In the genomic region with DNA sequence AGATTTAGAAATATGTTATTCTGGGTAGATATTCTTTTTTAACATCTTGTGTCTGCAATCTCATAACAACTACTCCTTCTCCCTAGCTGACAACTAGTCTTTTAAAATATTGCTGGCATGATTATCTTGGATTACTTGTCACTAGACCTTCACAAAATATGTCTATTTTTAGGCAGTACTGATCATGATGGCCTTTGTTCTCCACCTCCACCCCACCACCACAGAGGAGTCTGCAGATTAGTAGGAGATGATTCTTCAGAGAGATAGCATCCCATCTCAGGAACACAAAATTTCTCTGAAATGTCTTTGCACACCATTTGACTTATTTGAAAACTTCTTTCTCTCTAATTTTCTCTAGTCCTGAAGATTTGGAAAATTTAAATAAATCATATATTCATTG, we compare ENCODE assay signal across 21 cellular contexts.
DNase-seq lines count a peak whose midpoint lies in the region; ATAC-seq, FAIRE-seq and TF ChIP-seq lines count a peak whose summit lies in the region.
"Had no signal": no experiment of that assay in that cellular context is flagged by ENCODE, and none has a peak within 500 bp of the region (broad histone marks: within the 10 kb centered on the region; RNA-seq: fewer than 3 reads in every experiment).

No MANE protein-coding gene starts in this region.

- no peak for TF ChIP-seq POLR2A in right lobe of liver (IDR thresholded peaks at IDR 0.05)

- no peak for ATAC-seq in right lobe of liver
- ATAC-seq: CD8-positive, alpha-beta T cell; GM12878 had no signal

- H3K27ac ChIP-seq in neural cell (ENCODE audit: low read length), result peak overlapping the region; percentile 77
- H3K27ac ChIP-seq in right lobe of liver, result no peak overlapping the region
- H3K27ac ChIP-seq: BLaER1 treated with 17β-estradiol and CSF1 and Interleukin-3, amounts not matched to agents 10 nM and 100 nM; C4-2B had no signal

- H3K4me2 ChIP-seq in neural cell (ENCODE audit: low read length), result peak overlapping the region; percentile 20
- H3K4me2 ChIP-seq: BLaER1 treated with 17β-estradiol and CSF1 and Interleukin-3, amounts not matched to agents 10 nM and 100 nM had no signal

- H3K9ac ChIP-seq in neural cell (ENCODE audit: low read length), result no peak overlapping the region
- H3K9ac ChIP-seq: BLaER1 treated with 17β-estradiol and CSF1 and Interleukin-3, amounts not matched to agents 10 nM and 100 nM had no signal

- H3K36me3 ChIP-seq in bronchial epithelial cell (ENCODE audit: control insufficient read depth, insufficient read depth, low read length) (no peaks in the 10 kb centered on the region), neural cell (ENCODE audit: insufficient read depth, low read length) (no peaks in the 10 kb centered on the region), right lobe of liver (no peaks in the 10 kb centered on the region)
- H3K36me3 ChIP-seq: BLaER1 treated with 17β-estradiol and CSF1 and Interleukin-3, amounts not matched to agents 10 nM and 100 nM had no signal

- TF ChIP-seq CTCF in bronchial epithelial cell (IDR thresholded peaks at IDR 0.05; ENCODE audit: insufficient read depth, low read length, severe bottlenecking) (no peak), neural cell (IDR thresholded peaks at IDR 0.05; ENCODE audit: poor library complexity, severe bottlenecking) (no peak), right lobe of liver (IDR thresholded peaks at IDR 0.05) (no peak)

- H3K9me2 ChIP-seq in neural cell (ENCODE audit: insufficient read depth, low read length), result no peaks in the 10 kb centered on the region

- no peak for DNase-seq in bronchial epithelial cell (ENCODE audit: low read depth)
- DNase-seq in right lobe of liver, result no peak
- DNase-seq in Ammon's horn (ENCODE audit: low spot score), result no peak
- no peak for DNase-seq in DMS79 treated with DMSO at 0.1 percent for 48 hours (lab: John Stamatoyannopoulos, UW)
- DNase-seq: 8988T; ACHN; Caco-2; Calu3; CD4-positive, alpha-beta T cell; CD8-positive, alpha-beta T cell; DND-41; EL; GDM1 had no signal

- H3K27me3 ChIP-seq in bronchial epithelial cell (ENCODE audit: control insufficient read depth, insufficient read depth, low read length), result no peaks in the 10 kb centered on the region
- no peaks in the 10 kb centered on the region for H3K27me3 ChIP-seq in neural cell (ENCODE audit: insufficient read depth, low read depth, low read length)
- H3K27me3 ChIP-seq in right lobe of liver, result no peaks in the 10 kb centered on the region
- H3K27me3 ChIP-seq: BLaER1 treated with 17β-estradiol and CSF1 and Interleukin-3, amounts not matched to agents 10 nM and 100 nM had no signal

- H3K9me3 ChIP-seq in neural cell (ENCODE audit: low read length) (no peaks in the 10 kb centered on the region), right lobe of liver (no peaks in the 10 kb centered on the region)
- H3K9me3 ChIP-seq: Caco-2 had no signal

- H2AFZ ChIP-seq in neural cell (ENCODE audit: low read depth, low read length), result no peak overlapping the region

- H3K4me3 ChIP-seq in bronchial epithelial cell (ENCODE audit: low read depth, low read length) (no peak overlapping the region), neural cell (ENCODE audit: low read length) (peak overlapping the region; percentile 28), right lobe of liver (no peak overlapping the region)
- H3K4me3 ChIP-seq: BLaER1 treated with 17β-estradiol and CSF1 and Interleukin-3, amounts not matched to agents 10 nM and 100 nM; GM12878 had no signal

- no peaks in the 10 kb centered on the region for H3F3A ChIP-seq in neural cell (ENCODE audit: insufficient read depth, low read length, poor library complexity, severe bottlenecking)

- no peaks in the 10 kb centered on the region for H4K20me1 ChIP-seq in neural cell (ENCODE audit: insufficient read depth)
- H4K20me1 ChIP-seq: BLaER1 treated with 17β-estradiol and CSF1 and Interleukin-3, amounts not matched to agents 10 nM and 100 nM had no signal

- H3K4me1 ChIP-seq in right lobe of liver, result no peaks in the 10 kb centered on the region
- H3K4me1 ChIP-seq: BLaER1 treated with 17β-estradiol and CSF1 and Interleukin-3, amounts not matched to agents 10 nM and 100 nM; Caco-2 had no signal

- FAIRE-seq in bronchial epithelial cell (lab: Jason Lieb, UNC), result peak; percentile 32
- FAIRE-seq: A204.1, D721Med, GM12878, GM12892, GM18507 had no signal

- intact Hi-C loops in right lobe of liver (cut with DNase I), result no loop called here

- no peak for TF ChIP-seq EP300 in neural cell (conservative IDR thresholded peaks at IDR 0.05; ENCODE audit: poor library complexity, severe bottlenecking)

- TF ChIP-seq RAD21 in neural cell (conservative IDR thresholded peaks at IDR 0.05), result no peak

- no peaks in the 10 kb centered on the region for H3K79me2 ChIP-seq in neural cell (replicated peaks; ENCODE audit: insufficient read depth, low read length)

TF ChIP-seq in neural cell, 6 proteins besides CTCF, POLR2A, EP300 and RAD21:
- TF ChIP-seq SMC3 (conservative IDR thresholded peaks at IDR 0.05; ENCODE audit: poor library complexity) (no peak), POLR2AphosphoS5 (IDR thresholded peaks at IDR 0.05) (peak; percentile 0)
TF ChIP-seq in neural cell: peak in this region for 1.
